10 cellular contexts compared by ENCODE assay signal in genomic region chr5:93162201-93162654, GRCh38.
A peak's percentile ranks its signal among the peaks of the same experiment; 100 is the strongest.
DNase-seq lines count a peak whose midpoint lies in the region; ATAC-seq and TF ChIP-seq lines count a peak whose summit lies in the region.
"Had no signal": no experiment of that assay in that cellular context is flagged by ENCODE, and none has a peak within 500 bp of the region (broad histone marks: within the 10 kb centered on the region; RNA-seq: fewer than 3 reads in every experiment).

No MANE protein-coding gene starts in this region.

- H3K4me2 ChIP-seq in hepatocyte: no peak overlapping the region
- peak overlapping the region; percentile 78 for H3K4me2 ChIP-seq in smooth muscle cell

- no peaks in the 10 kb centered on the region for H3K9me3 ChIP-seq in hepatocyte (ENCODE audit: low read depth)
- no peaks in the 10 kb centered on the region for H3K9me3 ChIP-seq in smooth muscle cell (replicated peaks; ENCODE audit: low read depth)

- no peak for TF ChIP-seq CTCF in WTC11 (IDR thresholded peaks at IDR 0.05)
- no peak for TF ChIP-seq CTCF in hepatocyte (IDR thresholded peaks at IDR 0.05; ENCODE audit: poor library complexity)
- TF ChIP-seq CTCF in smooth muscle cell (IDR thresholded peaks at IDR 0.05; ENCODE audit: borderline replicate concordance, insufficient read depth, poor library complexity, severe bottlenecking): no peak
- no peak for TF ChIP-seq CTCF in GM13977 (IDR thresholded peaks at IDR 0.05; ENCODE audit: extremely low read depth, insufficient read depth, missing control alignments)

- in situ Hi-C loops in GM13977 (cut with MboI; ENCODE audit: low pct_unique_long_range_greater_than_20kb, low sequenced_read_pairs, unreplicated experiment): no loop called here

- H3K27ac Mint-ChIP-seq in WTC11: no peak overlapping the region; the same call in 1 of the 2 replicates
- no peak overlapping the region for H3K27ac Mint-ChIP-seq in stimulated activated naive CD8-positive, alpha-beta T cell treated with anti-CD3 and anti-CD28 coated beads, Interleukin-15, amount 100 ng/mL, for 72 hours
- H3K27ac Mint-ChIP-seq: IgD-negative memory B cell had no signal

- DNase-seq in HS-5 (ENCODE audit: low read depth): peak; percentile 35
- DNase-seq in WTC11 (ENCODE audit: low spot score): no peak
- DNase-seq in hepatocyte (ENCODE audit: low spot score): no peak
- no peak for DNase-seq in smooth muscle cell (lab: John Stamatoyannopoulos, UW; ENCODE audit: unreplicated experiment)
- no peak for DNase-seq in stimulated activated naive CD8-positive, alpha-beta T cell treated with anti-CD3 and anti-CD28 coated beads, Interleukin-15, amount 100 ng/mL, for 72 hours
- no peak for DNase-seq in GM13977 (ENCODE audit: low spot score)
- DNase-seq in activated T-cell treated with anti-CD3 and anti-CD28 coated beads, Interleukin-2, amount 50 U/mL, for 1 hour: no peak
- DNase-seq in HK-2 (ENCODE audit: unreplicated experiment): no peak

- peak overlapping the region; percentile 86 for H3K9ac ChIP-seq in smooth muscle cell (ENCODE audit: low read depth)

- H3K27me3 ChIP-seq in hepatocyte (no peaks in the 10 kb centered on the region), smooth muscle cell (ENCODE audit: low read depth) (no peaks in the 10 kb centered on the region)

- H3K36me3 ChIP-seq in hepatocyte (replicated peaks; ENCODE audit: insufficient read depth, low read depth): no peaks in the 10 kb centered on the region
- no peaks in the 10 kb centered on the region for H3K36me3 ChIP-seq in smooth muscle cell (ENCODE audit: low read depth)

- CTCF ChIA-PET in WTC11 (lab: Charles Lee): no interaction called here

- peaks cover 12% of the 10 kb centered on the region for H3K4me1 Mint-ChIP-seq in WTC11
- H3K4me1 Mint-ChIP-seq in stimulated activated naive CD8-positive, alpha-beta T cell treated with anti-CD3 and anti-CD28 coated beads, Interleukin-15, amount 100 ng/mL, for 72 hours: no peaks in the 10 kb centered on the region
- H3K4me1 Mint-ChIP-seq: IgD-negative memory B cell had no signal

- H3K4me1 ChIP-seq in hepatocyte (ENCODE audit: insufficient read depth) (peaks cover 16% of the 10 kb centered on the region), smooth muscle cell (ENCODE audit: low read depth) (peaks cover 42% of the 10 kb centered on the region)

- H3K27me3 Mint-ChIP-seq in WTC11 (ENCODE audit: low read depth): no peaks in the 10 kb centered on the region
- no peaks in the 10 kb centered on the region for H3K27me3 Mint-ChIP-seq in stimulated activated naive CD8-positive, alpha-beta T cell treated with anti-CD3 and anti-CD28 coated beads, Interleukin-15, amount 100 ng/mL, for 72 hours
- H3K27me3 Mint-ChIP-seq: IgD-negative memory B cell had no signal

- H3K9me2 ChIP-seq in hepatocyte (replicated peaks; ENCODE audit: insufficient read depth): no peaks in the 10 kb centered on the region

- H2AFZ ChIP-seq in hepatocyte (no peak overlapping the region), smooth muscle cell (ENCODE audit: low read depth) (peak overlapping the region; percentile 40)

- H3K36me3 Mint-ChIP-seq in WTC11: no peaks in the 10 kb centered on the region
- H3K36me3 Mint-ChIP-seq: IgD-negative memory B cell had no signal

- H3K79me2 ChIP-seq in hepatocyte: no peaks in the 10 kb centered on the region
- no peaks in the 10 kb centered on the region for H3K79me2 ChIP-seq in smooth muscle cell (ENCODE audit: low read depth)

- 80% methylated on average over 1 of the region's 1 CpG for WGBS in hepatocyte (ENCODE audit: low lambda C conversion rate, missing lambda C conversion rate)
- 39% methylated on average over 1 of the region's 1 CpG for WGBS in smooth muscle cell (ENCODE audit: low lambda C conversion rate)

- H3K9me3 Mint-ChIP-seq in WTC11: peaks cover 3% of the 10 kb centered on the region; the same call in 1 of the 2 replicates
- peaks cover 0 to 6% of the 10 kb centered on the region in 2 donors for H3K9me3 Mint-ChIP-seq in stimulated activated naive CD8-positive, alpha-beta T cell treated with anti-CD3 and anti-CD28 coated beads, Interleukin-15, amount 100 ng/mL, for 72 hours

- H3K4me3 ChIP-seq in hepatocyte: no peak overlapping the region
- no peak overlapping the region for H3K4me3 ChIP-seq in smooth muscle cell

- no peaks in the 10 kb centered on the region for H4K20me1 ChIP-seq in hepatocyte (ENCODE audit: insufficient read depth, poor library complexity, severe bottlenecking)
- no peaks in the 10 kb centered on the region for H4K20me1 ChIP-seq in smooth muscle cell (ENCODE audit: low read depth)

- H3F3A ChIP-seq in smooth muscle cell (ENCODE audit: low read depth): peaks cover 3% of the 10 kb centered on the region

- peak; percentile 70 for ATAC-seq in WTC11
- no peak for ATAC-seq in stimulated activated naive CD8-positive, alpha-beta T cell treated with anti-CD3 and anti-CD28 coated beads, Interleukin-15, amount 100 ng/mL, for 72 hours

- no peak overlapping the region for H3K4me3 Mint-ChIP-seq in WTC11
- no peak overlapping the region for H3K4me3 Mint-ChIP-seq in stimulated activated naive CD8-positive, alpha-beta T cell treated with anti-CD3 and anti-CD28 coated beads, Interleukin-15, amount 100 ng/mL, for 72 hours
- H3K4me3 Mint-ChIP-seq: IgD-negative memory B cell, neural crest cell had no signal

- H3K27ac ChIP-seq in hepatocyte (peak overlapping the region; percentile 54), smooth muscle cell (ENCODE audit: low read depth) (peak overlapping the region; percentile 98)

- POLR2A ChIA-PET in WTC11 (lab: Charles Lee): no interaction called here

TF ChIP-seq in WTC11, 78 proteins besides CTCF, POLR2A, EP300 and RAD21 (continues in another document):
- TF ChIP-seq CREM (CRISPR knock-in tag; IDR thresholded peaks at IDR 0.05) (no peak), AR (CRISPR knock-in tag; IDR thresholded peaks at IDR 0.05) (no peak), HMGXB4 (CRISPR knock-in tag; IDR thresholded peaks at IDR 0.05) (no peak), ARID4B (CRISPR knock-in tag; IDR thresholded peaks at IDR 0.05; ENCODE audit: borderline replicate concordance) (no peak), KAT7 (CRISPR knock-in tag; IDR thresholded peaks at IDR 0.05; ENCODE audit: borderline replicate concordance) (no peak)
